ENCODE assay signal across 32 cellular contexts in genomic region chr9:135739271-135740220, GRCh38. TPM values are rescaled to one million over a fixed set of nuclear protein-coding genes. Genes with fewer than 3 reads are reported as not detected.
"Had no signal": no experiment of that assay in that cellular context is flagged by ENCODE, and none has a peak within 500 bp of the region (broad histone marks: within the 10 kb centered on the region; RNA-seq: fewer than 3 reads in every experiment).

No MANE protein-coding gene starts in this region.

- H3K4me1 ChIP-seq: left lung, lower lobe of right lung, neural progenitor cell, prostate gland, sigmoid colon, thyroid gland, transverse colon, upper lobe of left lung, vagina had no signal

- H3K9me3 Mint-ChIP-seq: immature natural killer cell; naive thymus-derived CD8-positive, alpha-beta T cell; nephron; neural progenitor cell; stimulated activated effector memory CD8-positive, alpha-beta T cell treated with anti-CD3 and anti-CD28 coated beads, Interleukin-12 subunit alpha, Interleukin-12 subunit beta, amount 100 ng/mL, for 72 hours had no signal

- H3K27ac ChIP-seq: left lung, lower lobe of right lung, neural progenitor cell, ovary, prostate gland, sigmoid colon, spleen, stomach, testis, thyroid gland, transverse colon, upper lobe of left lung, vagina had no signal

- H3K36me3 ChIP-seq: left lung, lower lobe of right lung, neural progenitor cell, ovary, prostate gland, sigmoid colon, stomach, thyroid gland, transverse colon, upper lobe of left lung, vagina had no signal

- ATAC-seq: left colon; left lung; lower lobe of right lung; naive thymus-derived CD8-positive, alpha-beta T cell; right cardiac atrium; stimulated activated effector memory CD8-positive, alpha-beta T cell treated with anti-CD3 and anti-CD28 coated beads, Interleukin-12 subunit alpha, Interleukin-12 subunit beta, amount 100 ng/mL, for 72 hours; stimulated activated naive CD8-positive, alpha-beta T cell treated with anti-CD3 and anti-CD28 coated beads, Interleukin-15, Interleukin-2, amounts not matched to agents 100 U/mL and 50 U/mL, for 24 hours had no signal

- H3K9me3 ChIP-seq: left lung, lower lobe of right lung, ovary, prostate gland, sigmoid colon, spleen, testis, thyroid gland, transverse colon, upper lobe of left lung, vagina had no signal

- H3K27me3 ChIP-seq: ovary, testis, thyroid gland, vagina had no signal

- H3K4me2 ChIP-seq: neural progenitor cell had no signal

- DNase-seq: hypothalamus; immature natural killer cell; kidney; left colon; left lung; lower lobe of right lung; mammary epithelial cell; mesenchymal stem cell; naive thymus-derived CD8-positive, alpha-beta T cell; ovary; retina; right cardiac atrium; sigmoid colon; small intestine; spleen; stimulated activated CD4-positive, alpha-beta T cell treated with anti-CD3 and anti-CD28 coated beads, Interleukin-4, amount 100 ng/mL, for 24 hours; stimulated activated naive CD8-positive, alpha-beta T cell treated with anti-CD3 and anti-CD28 coated beads, Interleukin-15, Interleukin-2, amounts not matched to agents 100 U/mL and 50 U/mL, for 24 hours; stomach; testis; thyroid gland; transverse colon had no signal

- H3K36me3 Mint-ChIP-seq: immature natural killer cell; naive thymus-derived CD8-positive, alpha-beta T cell; neural progenitor cell; stimulated activated effector memory CD8-positive, alpha-beta T cell treated with anti-CD3 and anti-CD28 coated beads, Interleukin-12 subunit alpha, Interleukin-12 subunit beta, amount 100 ng/mL, for 72 hours had no signal

- H2AFZ ChIP-seq: neural progenitor cell had no signal

- H3K9ac ChIP-seq: neural progenitor cell had no signal

- H3K4me3 Mint-ChIP-seq: immature natural killer cell; naive thymus-derived CD8-positive, alpha-beta T cell; nephron; neural progenitor cell; stimulated activated effector memory CD8-positive, alpha-beta T cell treated with anti-CD3 and anti-CD28 coated beads, Interleukin-12 subunit alpha, Interleukin-12 subunit beta, amount 100 ng/mL, for 72 hours had no signal

- H3K4me1 Mint-ChIP-seq: immature natural killer cell; nephron; neural progenitor cell; stimulated activated effector memory CD8-positive, alpha-beta T cell treated with anti-CD3 and anti-CD28 coated beads, Interleukin-12 subunit alpha, Interleukin-12 subunit beta, amount 100 ng/mL, for 72 hours had no signal

- FAIRE-seq: islet of Langerhans, kidney, small intestine had no signal

- H3K4me3 ChIP-seq: left lung, lower lobe of right lung, neural progenitor cell, ovary, prostate gland, sigmoid colon, spleen, stomach, testis, thyroid gland, transverse colon, upper lobe of left lung, vagina had no signal

- H3K27ac Mint-ChIP-seq: immature natural killer cell; naive thymus-derived CD8-positive, alpha-beta T cell; nephron; neural progenitor cell; stimulated activated effector memory CD8-positive, alpha-beta T cell treated with anti-CD3 and anti-CD28 coated beads, Interleukin-12 subunit alpha, Interleukin-12 subunit beta, amount 100 ng/mL, for 72 hours had no signal

RNA-seq across cellular contexts. Expression of gene KCNT1, which starts 37.6 kb away (rescaled TPM):
- total RNA-seq: kidney; mammary epithelial cell; naive thymus-derived CD8-positive, alpha-beta T cell; vagina had no signal
- polyA plus RNA-seq: immature natural killer cell; mammary epithelial cell; naive thymus-derived CD8-positive, alpha-beta T cell had no signal

RNA-seq across cellular contexts. Expression of gene SOHLH1, which starts 40.3 kb away (rescaled TPM):
- total RNA-seq: kidney; left colon; left lung; liver; lower lobe of right lung; mammary epithelial cell; mucosa of gallbladder; naive thymus-derived CD8-positive, alpha-beta T cell; omental fat pad; right cardiac atrium; sigmoid colon; spleen; stomach; thyroid gland; transverse colon; upper lobe of left lung; urinary bladder; vagina had no signal
- polyA plus RNA-seq: immature natural killer cell; liver; mammary epithelial cell; naive thymus-derived CD8-positive, alpha-beta T cell; right cardiac atrium; sigmoid colon; small intestine; stomach; urinary bladder had no signal
